ENCODE assay signal across 11 cellular contexts in the genomic region with DNA sequence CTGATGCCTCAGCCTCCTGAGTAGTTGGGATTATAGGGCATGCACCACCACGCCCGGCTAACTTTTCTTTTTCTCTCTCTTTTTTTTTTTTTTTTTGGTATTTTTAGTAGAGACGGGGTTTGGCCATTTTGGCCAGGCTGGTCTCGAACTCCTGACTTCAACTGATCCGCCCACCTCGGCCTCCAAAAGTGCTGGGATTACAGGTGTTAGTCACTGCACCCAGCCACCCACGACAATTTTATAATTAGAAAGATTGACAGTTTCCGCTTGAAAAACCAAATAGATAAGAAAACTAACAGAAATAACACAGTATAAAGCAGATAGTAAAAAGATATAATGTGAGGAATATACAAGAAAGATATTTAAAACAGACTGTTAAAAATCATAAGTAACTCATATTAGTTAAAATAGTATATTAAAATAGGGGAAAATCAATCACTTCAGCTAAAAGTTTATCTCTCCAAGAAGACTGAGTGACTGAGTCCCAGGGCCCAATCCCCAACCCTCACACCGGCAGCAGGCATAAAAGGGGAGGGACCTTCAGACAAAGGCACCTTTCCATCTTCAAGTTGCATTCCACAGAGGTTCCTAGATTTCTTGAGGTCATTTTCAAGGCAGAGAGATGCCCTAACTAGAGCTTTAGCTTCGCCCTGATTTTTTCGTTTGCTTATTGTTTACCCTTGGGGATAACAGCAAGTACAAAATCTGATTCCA. TPM values are rescaled to one million over a fixed set of nuclear protein-coding genes. Genes with fewer than 3 reads are reported as not detected.
DNase-seq lines count a peak whose midpoint lies in the region; ATAC-seq, FAIRE-seq and TF ChIP-seq lines count a peak whose summit lies in the region.
"Had no signal": no experiment of that assay in that cellular context is flagged by ENCODE, and none has a peak within 500 bp of the region (broad histone marks: within the 10 kb centered on the region; RNA-seq: fewer than 3 reads in every experiment).

No MANE protein-coding gene starts in this region.

- DNase-seq in GM12864 (ENCODE audit: low read depth) (no peak), SW480 (ENCODE audit: low spot score) (peak; percentile 33), lower lobe of right lung (no peak), cerebellar nuclear complex (lab: John Stamatoyannopoulos, UW) (no peak), anterior cingulate cortex (lab: John Stamatoyannopoulos, UW) (no peak), AG08396 (ENCODE audit: low spot score) (no peak), GM12892 (ENCODE audit: insufficient read length) (no peak)
- DNase-seq: activated CD4-positive, alpha-beta T cell treated with anti-CD3 and anti-CD28 coated beads, Interleukin-2, amount 10 ng/mL, durations not matched to agents 7 days and 5 days; NCI-H2081 treated with DMSO at 0.1 percent for 48 hours had no signal

- H3K27me3 ChIP-seq in BLaER1 (no peaks in the 10 kb centered on the region), lower lobe of right lung (ENCODE audit: low read depth) (no peaks in the 10 kb centered on the region)

- no peak for TF ChIP-seq POLR2A in GM12892 (IDR thresholded peaks at IDR 0.05; ENCODE audit: low read depth, low read length)

- H3K9me3 ChIP-seq in BLaER1 (no peaks in the 10 kb centered on the region), lower lobe of right lung (no peaks in the 10 kb centered on the region)

- peak overlapping the region; percentile 79; the same call in 1 of the 2 replicates for H3K4me2 ChIP-seq in BLaER1

- H3K27ac ChIP-seq in BLaER1 (no peak overlapping the region), lower lobe of right lung (peak overlapping the region; percentile 98)

- FAIRE-seq in GM12892 (lab: Jason Lieb, UNC), result no peak

- H3K4me3 ChIP-seq in BLaER1, result no peak overlapping the region
- peak overlapping the region; percentile 95; the same call in 1 of the 2 replicates for H3K4me3 ChIP-seq in GM12864 (ENCODE audit: low read depth, low read length)
- no peak overlapping the region for H3K4me3 ChIP-seq in lower lobe of right lung

- intact Hi-C loops in lower lobe of right lung (cut with DNase I), result no loop called here

- H3K9ac ChIP-seq in BLaER1, result no peak overlapping the region

- H3K36me3 ChIP-seq in BLaER1, result peaks cover 6% of the 10 kb centered on the region; the same call in 1 of the 2 replicates
- peaks cover 3% of the 10 kb centered on the region for H3K36me3 ChIP-seq in lower lobe of right lung

- peaks cover 34% of the 10 kb centered on the region for H4K20me1 ChIP-seq in BLaER1

- no peak for TF ChIP-seq CTCF in GM12864 (IDR thresholded peaks at IDR 0.05; ENCODE audit: low read depth, low read length, missing control alignments)
- TF ChIP-seq CTCF in lower lobe of right lung (IDR thresholded peaks at IDR 0.05), result no peak

- H3K4me1 ChIP-seq in BLaER1, result peaks cover 75% of the 10 kb centered on the region
- peaks cover 30% of the 10 kb centered on the region for H3K4me1 ChIP-seq in lower lobe of right lung

- ATAC-seq in lower lobe of right lung, result no peak

RNA-seq across cellular contexts. Expression of gene WHAMM, which starts 1.4 kb away (rescaled TPM):
- 9.9 TPM for total RNA-seq in lower lobe of right lung
- 3.9 TPM for polyA plus RNA-seq in GM12892 (2012; ENCODE audit: missing spikeins)

RNA-seq across cellular contexts. Expression of gene FSD2, which starts 2.2 kb away (rescaled TPM):
- total RNA-seq in lower lobe of right lung, result 0.18 TPM
- 0.15 TPM for polyA plus RNA-seq in GM12892 (2012; ENCODE audit: missing spikeins)
- total RNA-seq: activated CD4-positive, alpha-beta T cell treated with anti-CD3 and anti-CD28 coated beads, Interleukin-2, amount 10 ng/mL, durations not matched to agents 7 days and 5 days; temporal lobe had no signal
